18 cellular contexts compared by ENCODE assay signal in the genomic region with DNA sequence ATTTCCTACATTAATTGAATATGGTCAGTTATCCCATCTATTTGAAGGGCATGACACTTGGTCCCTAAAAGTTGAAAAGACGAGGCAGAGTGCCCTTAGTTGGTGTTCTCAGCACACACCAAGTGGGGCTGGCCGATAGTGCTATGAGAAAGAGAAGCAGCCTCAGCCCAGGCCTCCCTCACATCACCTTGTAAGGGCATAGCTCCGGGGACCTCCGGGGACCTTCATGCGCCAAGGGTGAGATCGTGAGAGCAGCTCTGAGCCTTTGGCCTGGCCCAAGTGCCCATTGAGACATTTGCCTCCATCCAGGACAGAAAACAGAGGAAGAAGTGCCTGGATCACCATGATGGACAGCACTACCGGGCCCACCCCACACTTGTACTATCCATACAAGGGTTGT.
DNase-seq lines count a peak whose midpoint lies in the region; ATAC-seq and TF ChIP-seq lines count a peak whose summit lies in the region.
"Had no signal": no experiment of that assay in that cellular context is flagged by ENCODE, and none has a peak within 500 bp of the region (broad histone marks: within the 10 kb centered on the region; RNA-seq: fewer than 3 reads in every experiment).

No MANE protein-coding gene starts in this region.

- no peak overlapping the region for H4K8ac ChIP-seq in trophoblast cell (ENCODE audit: low read depth, low read length)

- no peak for ATAC-seq in right lobe of liver
- ATAC-seq in GM18870 (IDR thresholded peaks at IDR 0.05; ENCODE audit: unreplicated experiment): no peak
- ATAC-seq: A549; CD8-positive, alpha-beta T cell had no signal

- H3K23ac ChIP-seq in trophoblast cell (ENCODE audit: low read length): no peak overlapping the region

- peaks cover 3 to 7% of the 10 kb centered on the region in 2 donors for H3K4me1 ChIP-seq in ascending aorta
- H3K4me1 ChIP-seq in trophoblast cell (ENCODE audit: control insufficient read depth in 1 of 2, insufficient read depth in 2 of 2, low read length in 2 of 2): no peaks in the 10 kb centered on the region
- peaks cover 0 to 52% (median 11%) of the 10 kb centered on the region in 4 donors for H3K4me1 ChIP-seq in tibial artery
- peaks cover 0 to 2% (median under 1%) of the 10 kb centered on the region in 4 donors for H3K4me1 ChIP-seq in right lobe of liver
- H3K4me1 ChIP-seq: A549, BE2C had no signal

- peak overlapping the region; percentile 20 to 30 for H3K27ac ChIP-seq in ascending aorta
- peak overlapping the region; percentile 30 to 38 for H3K27ac ChIP-seq in coronary artery
- H3K27ac ChIP-seq in trophoblast cell (ENCODE audit: low read depth, low read length): no peak overlapping the region
- peak overlapping the region; percentile 46 to 65 for H3K27ac ChIP-seq in tibial artery
- H3K27ac ChIP-seq in right lobe of liver: no peak overlapping the region
- H3K27ac ChIP-seq: A549, C4-2B, HL-60 had no signal

- H2BK120ac ChIP-seq in trophoblast cell (ENCODE audit: insufficient read depth, low read length, poor library complexity): no peak overlapping the region

- H3K4me2 ChIP-seq in trophoblast cell (ENCODE audit: low read length): no peak overlapping the region
- H3K4me2 ChIP-seq: A549 had no signal

- H4K91ac ChIP-seq in trophoblast cell (ENCODE audit: low read depth, low read length): no peak overlapping the region

- no CpG with 5 or more reads among the region's 7 CpGs for WGBS in trophoblast cell (ENCODE audit: extremely low coverage, insufficient coverage, insufficient read length)
- WGBS in right lobe of liver (ENCODE audit: insufficient coverage, low coverage, low lambda C conversion rate, missing lambda C conversion rate): 83% methylated on average over 1 of the region's 7 CpGs

- H4K12ac ChIP-seq in trophoblast cell (ENCODE audit: low read depth, low read length): no peak overlapping the region

- no peak overlapping the region for H3K4ac ChIP-seq in trophoblast cell (ENCODE audit: low read depth, low read length)

- no peak overlapping the region for H3K9ac ChIP-seq in trophoblast cell (ENCODE audit: low read length)

- DNase-seq in ascending aorta (ENCODE audit: low spot score in 2 of 2) (peak in 1 of 2 donors; percentile 71), coronary artery (ENCODE audit: low spot score) (no peak), trophoblast cell (no peak), tibial artery (peak; percentile 38 to 83), right lobe of liver (no peak), kidney tubule cell (ENCODE audit: low spot score) (no peak)
- DNase-seq: BE2C; CD8-positive, alpha-beta T cell; COR-L47; DMS153; DND-41; GDM1; HCEC 1CT; HFFc6 had no signal

- H3K14ac ChIP-seq in trophoblast cell (ENCODE audit: low read length): peak overlapping the region; percentile 17

- H3K18ac ChIP-seq in trophoblast cell (ENCODE audit: low read length): no peak overlapping the region

- no peak for TF ChIP-seq POLR2A in right lobe of liver (IDR thresholded peaks at IDR 0.05)

- TF ChIP-seq CTCF in ascending aorta (IDR thresholded peaks at IDR 0.05) (no peak), coronary artery (IDR thresholded peaks at IDR 0.05) (no peak), tibial artery (IDR thresholded peaks at IDR 0.05) (no peak), right lobe of liver (IDR thresholded peaks at IDR 0.05) (no peak)

- H2AK5ac ChIP-seq in trophoblast cell (ENCODE audit: low read length): peak overlapping the region; percentile 35

- H3K9me3 ChIP-seq in ascending aorta (no peaks in the 10 kb centered on the region), trophoblast cell (ENCODE audit: insufficient read depth, low read depth, low read length) (peaks cover 10% of the 10 kb centered on the region), tibial artery (no peaks in the 10 kb centered on the region), right lobe of liver (no peaks in the 10 kb centered on the region)
- H3K9me3 ChIP-seq: BE2C had no signal

- H3K27me3 ChIP-seq in ascending aorta (no peaks in the 10 kb centered on the region), trophoblast cell (ENCODE audit: insufficient read depth, low read length) (no peaks in the 10 kb centered on the region), tibial artery (no peaks in the 10 kb centered on the region), right lobe of liver (no peaks in the 10 kb centered on the region)

- no peak overlapping the region for H2BK5ac ChIP-seq in trophoblast cell (ENCODE audit: low read depth, low read length, poor library complexity)

- H3K79me1 ChIP-seq in trophoblast cell (ENCODE audit: low read length): no peaks in the 10 kb centered on the region

- H2BK12ac ChIP-seq in trophoblast cell (ENCODE audit: low read length): peak overlapping the region; percentile 63

- no peaks in the 10 kb centered on the region for H3K79me2 ChIP-seq in trophoblast cell (ENCODE audit: control insufficient read depth, insufficient read depth, low read length, poor library complexity)

- no peaks in the 10 kb centered on the region for H3K36me3 ChIP-seq in ascending aorta
- H3K36me3 ChIP-seq in trophoblast cell (ENCODE audit: control insufficient read depth in 1 of 2, insufficient read depth in 2 of 2, low read length in 2 of 2): no peaks in the 10 kb centered on the region
- no peaks in the 10 kb centered on the region for H3K36me3 ChIP-seq in tibial artery
- H3K36me3 ChIP-seq in right lobe of liver: no peaks in the 10 kb centered on the region
- H3K36me3 ChIP-seq: BE2C had no signal

- intact Hi-C loops in ascending aorta (cut with DNase I) (loop anchor here (5.0 kb wide), 1 partner anchor 46 kb away; no protein-coding TSS in a partner anchor), tibial artery (cut with DNase I; ENCODE audit: low total_unique reads) (loop anchor here (2.0 kb wide), 1 partner anchor 49 kb away; no protein-coding TSS in a partner anchor), right lobe of liver (cut with DNase I) (no loop called here)

- H3K4me3 ChIP-seq in ascending aorta (no peak overlapping the region), coronary artery (no peak overlapping the region), trophoblast cell (ENCODE audit: low read depth, low read length) (no peak overlapping the region), tibial artery (no peak overlapping the region), right lobe of liver (no peak overlapping the region)
- H3K4me3 ChIP-seq: A549 had no signal

- H2AFZ ChIP-seq in trophoblast cell (ENCODE audit: insufficient read depth, low read length, poor library complexity): no peak overlapping the region

Comparison
In these comparisons a context has a peak if more than half of its experiments do, and no peak if none do; other contexts are left out.
1. DNase-seq: peak in tibial artery (2 of 2); none in coronary artery (single experiment), trophoblast cell (0 of 2), right lobe of liver (0 of 3) and kidney tubule cell (single experiment).
2. H3K27ac ChIP-seq: peak in ascending aorta (2 of 2), coronary artery (2 of 2) and tibial artery (2 of 2); none in trophoblast cell (single experiment) and right lobe of liver (0 of 3).
3. intact Hi-C loops: an anchor here in ascending aorta (5.0 kb wide) and tibial artery (2.0 kb wide); none called in right lobe of liver.